Comparison of ENCODE assay signal across 8 cellular contexts in the genomic region with DNA sequence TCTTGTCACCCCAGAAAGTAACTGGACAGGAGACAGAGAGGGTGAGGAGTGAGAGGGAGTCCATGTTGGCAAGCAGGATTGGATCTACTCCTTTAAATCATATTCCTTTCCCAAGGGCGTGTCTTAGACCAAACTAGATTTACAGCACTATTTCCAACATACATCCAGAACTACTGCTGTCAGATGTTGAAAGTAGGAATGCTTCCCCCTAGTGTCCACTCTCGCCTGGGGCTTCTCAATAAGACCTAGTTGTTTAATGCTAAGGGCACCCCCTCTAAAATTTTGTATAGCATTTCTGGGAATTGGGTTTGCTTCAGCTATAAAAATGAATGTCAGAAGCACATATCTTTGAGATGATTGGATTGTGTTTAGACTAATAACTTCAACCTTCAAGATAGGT. TPM values are rescaled to one million over a fixed set of nuclear protein-coding genes. Genes with fewer than 3 reads are reported as not detected.
DNase-seq lines count a peak whose midpoint lies in the region; ATAC-seq and TF ChIP-seq lines count a peak whose summit lies in the region.

No MANE protein-coding gene starts in this region.

- CTCF ChIA-PET in activated CD4-positive, alpha-beta memory T cell treated with anti-CD3 and anti-CD28 coated beads for 36 hours (lab: Charles Lee), result no interaction called here

- peaks cover 24% of the 10 kb centered on the region for H3K36me3 Mint-ChIP-seq in activated CD4-positive, alpha-beta memory T cell treated with anti-CD3 and anti-CD28 coated beads for 36 hours

- H3K4me3 ChIP-seq in thoracic aorta, result no peak overlapping the region

- TF ChIP-seq CTCF in thoracic aorta (IDR thresholded peaks at IDR 0.05), result peak; percentile 32

- peaks cover 29% of the 10 kb centered on the region for H3K4me1 Mint-ChIP-seq in activated CD4-positive, alpha-beta memory T cell treated with anti-CD3 and anti-CD28 coated beads for 36 hours (ENCODE audit: low read depth)

- intact Hi-C loops in activated CD4-positive, alpha-beta memory T cell treated with anti-CD3 and anti-CD28 coated beads for 36 hours (cut with micrococcal nuclease), result loop anchor here (1.0 to 5.0 kb wide), 2 partner anchors 90 to 246 kb away; no protein-coding TSS in a partner anchor
- intact Hi-C loops in left cardiac atrium (cut with DNase I), result loop anchor here in 1 of 2 donors (5.0 kb wide), 2 partner anchors 91 to 241 kb away; no protein-coding TSS in a partner anchor

- ATAC-seq in left cardiac atrium (peak; percentile 44 to 56), thoracic aorta (ENCODE audit: insufficient number of reproducible peaks, low FRiP score, low read depth) (no peak), GM18873 (IDR thresholded peaks at IDR 0.05; ENCODE audit: low FRiP score, unreplicated experiment) (no peak), GM19455 (IDR thresholded peaks at IDR 0.05; ENCODE audit: unreplicated experiment) (no peak)

- H3K36me3 ChIP-seq in thoracic aorta, result no peaks in the 10 kb centered on the region

- H3K27ac Mint-ChIP-seq in activated CD4-positive, alpha-beta memory T cell treated with anti-CD3 and anti-CD28 coated beads for 36 hours, result no peak overlapping the region

- H3K27ac ChIP-seq in thoracic aorta, result no peak overlapping the region

- no peaks in the 10 kb centered on the region for H3K27me3 ChIP-seq in thoracic aorta (replicated peaks; ENCODE audit: insufficient read depth)

- H3K4me3 Mint-ChIP-seq in activated CD4-positive, alpha-beta memory T cell treated with anti-CD3 and anti-CD28 coated beads for 36 hours, result no peak overlapping the region

- no peaks in the 10 kb centered on the region for H3K4me1 ChIP-seq in thoracic aorta (ENCODE audit: control insufficient read depth in 1 of 2, low read depth in 2 of 2)

- POLR2A ChIA-PET in activated CD4-positive, alpha-beta memory T cell treated with anti-CD3 and anti-CD28 coated beads for 36 hours (lab: Charles Lee), result no interaction called here

- no peaks in the 10 kb centered on the region for H3K27me3 Mint-ChIP-seq in activated CD4-positive, alpha-beta memory T cell treated with anti-CD3 and anti-CD28 coated beads for 36 hours

- H3K9me3 ChIP-seq in thoracic aorta, result no peaks in the 10 kb centered on the region

- DNase-seq in NCI-H82 (lab: John Stamatoyannopoulos, UW), result peak; percentile 57
- no peak for DNase-seq in NCI-H82 treated with DMSO at 0.1 percent for 48 hours (lab: John Stamatoyannopoulos, UW; ENCODE audit: unreplicated experiment)
- peak; percentile 56 for DNase-seq in KBM-7
- peak; percentile 31 for DNase-seq in activated CD4-positive, alpha-beta memory T cell treated with anti-CD3 and anti-CD28 coated beads for 36 hours
- DNase-seq in left cardiac atrium, result no peak
- DNase-seq in thoracic aorta (ENCODE audit: low spot score), result no peak

- in situ Hi-C loops in KBM-7 (cut with MboI; ENCODE audit: low pct_unique_long_range_greater_than_20kb, low sequenced_read_pairs), result no loop called here

- H3K9me3 Mint-ChIP-seq in activated CD4-positive, alpha-beta memory T cell treated with anti-CD3 and anti-CD28 coated beads for 36 hours, result no peaks in the 10 kb centered on the region

RNA-seq across cellular contexts. Expression of gene OFD1, which starts 13.3 kb away (rescaled TPM):
- 10 to 100 TPM; 24.5 to 30.9 TPM for total RNA-seq in activated CD4-positive, alpha-beta memory T cell treated with anti-CD3 and anti-CD28 coated beads for 36 hours
- total RNA-seq in left cardiac atrium, result 1 to 10 TPM; 9.3 TPM
- total RNA-seq in thoracic aorta, result 10 to 100 TPM; 15.3 to 19.0 TPM

RNA-seq across cellular contexts. Expression of gene TRAPPC2, which starts 13.4 kb away (rescaled TPM):
- total RNA-seq in activated CD4-positive, alpha-beta memory T cell treated with anti-CD3 and anti-CD28 coated beads for 36 hours, result 10 to 100 TPM; 14.1 to 16.1 TPM
- total RNA-seq in left cardiac atrium, result 1 to 10 TPM; 8.9 to 9.1 TPM
- total RNA-seq in thoracic aorta, result 10 to 100 TPM; 15.0 to 24.2 TPM

RNA-seq across cellular contexts. Expression of gene RAB9A, which starts 58.9 kb away (rescaled TPM):
- total RNA-seq in activated CD4-positive, alpha-beta memory T cell treated with anti-CD3 and anti-CD28 coated beads for 36 hours, result 10 to 100 TPM; 28.2 to 32.1 TPM
- total RNA-seq in left cardiac atrium (10 to 100 TPM; 21.4 to 25.2 TPM), thoracic aorta (10 to 100 TPM; 20.0 to 21.7 TPM)

Comparison
In these comparisons a context has a peak if more than half of its experiments do, and no peak if none do; other contexts are left out.
1. DNase-seq: peak in NCI-H82 (single experiment), KBM-7 (single experiment) and activated CD4-positive, alpha-beta memory T cell treated with anti-CD3 and anti-CD28 coated beads for 36 hours (single experiment); none in NCI-H82 treated with DMSO at 0.1 percent for 48 hours (single experiment), left cardiac atrium (single experiment) and thoracic aorta (single experiment).
2. ATAC-seq: peak in left cardiac atrium (2 of 2); none in thoracic aorta (single experiment), GM18873 (single experiment) and GM19455 (single experiment).